24 cellular contexts compared by ENCODE assay signal in genomic region chr13:98879127-98879520, GRCh38.
DNase-seq lines count a peak whose midpoint lies in the region; ATAC-seq, FAIRE-seq and TF ChIP-seq lines count a peak whose summit lies in the region.
"Had no signal": no experiment of that assay in that cellular context is flagged by ENCODE, and none has a peak within 500 bp of the region (broad histone marks: within the 10 kb centered on the region; RNA-seq: fewer than 3 reads in every experiment).

No MANE protein-coding gene starts in this region.

- no peak overlapping the region for H3K4me3 ChIP-seq in CD4-positive, alpha-beta memory T cell (ENCODE audit: low read length in 2 of 2)
- H3K4me3 ChIP-seq in H1 (ENCODE audit: extremely low read depth in 1 of 4, insufficient read depth in 2 of 4, low read depth in 3 of 4, low read length in 4 of 4) = no peak overlapping the region
- H3K4me3 ChIP-seq: ascending aorta, prostate gland, spleen, thyroid gland had no signal

- H2BK20ac ChIP-seq in H1 (ENCODE audit: low read length) = no peak overlapping the region

- H3K4me2 ChIP-seq in H1 (ENCODE audit: insufficient read depth in 1 of 2, low read depth in 2 of 2, low read length in 2 of 2) = no peak overlapping the region

- DNase-seq in CD4-positive, alpha-beta memory T cell = no peak
- DNase-seq in NCI-H69 (lab: John Stamatoyannopoulos, UW) (peak; percentile 39), H1 (ENCODE audit: low read depth in 1 of 2, low spot score in 2 of 2) (no peak), omental fat pad (ENCODE audit: low spot score) (no peak), D721Med (ENCODE audit: insufficient read length, low spot score) (no peak), left colon (no peak)
- DNase-seq in natural killer cell treated with Interleukin-12 subunit alpha and Interleukin-12 subunit beta and Interleukin-15 and Interleukin-18, amount 100 ng/mL, for 72 hours (ENCODE audit: low spot score) = no peak
- DNase-seq: activated naive CD4-positive, alpha-beta T cell treated with Interleukin-2 at 50 U/mL for 16 hours; activated T-cell treated with anti-CD3 and anti-CD28 coated beads for 4 hours; Caco-2; EL; mesendoderm; NCI-H1105 treated with DMSO at 0.1 percent for 48 hours; NCI-H2107; NCI-H524; spleen; stimulated activated CD8-positive, alpha-beta memory T cell treated with anti-CD3 and anti-CD28 coated beads, Interleukin-4, amount 100 ng/mL, for 48 hours; T-helper 1 cell; thyroid gland had no signal

- POLR2A ChIA-PET in CD4-positive, alpha-beta memory T cell (lab: Charles Lee; ENCODE audit: partially characterized antibody) = no interaction called here
- POLR2A ChIA-PET in H1 (lab: Charles Lee; ENCODE audit: partially characterized antibody) = interaction anchor here (1.3 kb wide), 1 partner anchor 11 kb away, joined by 3 read pairs; no protein-coding TSS in a partner anchor

- CTCF ChIA-PET in CD4-positive, alpha-beta memory T cell (lab: Charles Lee; ENCODE audit: partially characterized antibody) = interaction anchor here (1.0 kb wide), 1 partner anchor 149 kb away, joined by 3 read pairs; no protein-coding TSS in a partner anchor
- CTCF ChIA-PET in H1 (lab: Charles Lee; ENCODE audit: partially characterized antibody) = interaction anchor here (0.7 to 10.1 kb wide), 9 partner anchors 11 to 157 kb away, joined by 3 to 71 read pairs (median 3); partner anchors contain the start of gene DOCK9

- H3K9me3 Mint-ChIP-seq in CD4-positive, alpha-beta memory T cell = peaks cover 0 to 4% (median 3%) of the 10 kb centered on the region in 8 donors
- H3K9me3 Mint-ChIP-seq in natural killer cell treated with Interleukin-12 subunit alpha and Interleukin-12 subunit beta and Interleukin-15 and Interleukin-18, amount 100 ng/mL, for 72 hours = no peaks in the 10 kb centered on the region

- no peak overlapping the region for H3K4ac ChIP-seq in H1 (replicated peaks; ENCODE audit: insufficient read length, low read depth, low read length)

- H3K56ac ChIP-seq in H1 (replicated peaks; ENCODE audit: insufficient read length, low read depth, low read length) = no peak overlapping the region

- H3K79me2 ChIP-seq in H1 (ENCODE audit: control insufficient read depth in 1 of 2, insufficient read depth in 2 of 2, low read length in 2 of 2) = no peaks in the 10 kb centered on the region

- TF ChIP-seq CTCF in H1 (IDR thresholded peaks at IDR 0.05; ENCODE audit: control extremely low read depth in 1 of 3, insufficient read depth in 1 of 3, low read depth in 1 of 3, low read length in 3 of 3) (peak in 2 of 3 experiments; percentile 12 to 36; a peak in 2 of 4 replicates), omental fat pad (IDR thresholded peaks at IDR 0.05) (no peak), D721Med (IDR thresholded peaks at IDR 0.05; ENCODE audit: insufficient read depth, missing control alignments) (no peak)

- H2BK5ac ChIP-seq in H1 (ENCODE audit: low read depth, low read length) = no peak overlapping the region

- peaks cover 0 to 19% (median 9%) of the 10 kb centered on the region in 4 donors for H3K4me1 Mint-ChIP-seq in CD4-positive, alpha-beta memory T cell
- H3K4me1 Mint-ChIP-seq in natural killer cell treated with Interleukin-12 subunit alpha and Interleukin-12 subunit beta and Interleukin-15 and Interleukin-18, amount 100 ng/mL, for 72 hours (ENCODE audit: low read depth in 2 of 2) = peaks cover 6 to 8% of the 10 kb centered on the region in 2 donors

- no peak for TF ChIP-seq EP300 in H1 (IDR thresholded peaks at IDR 0.05; ENCODE audit: borderline replicate concordance in 1 of 2, low read depth in 2 of 2, low read length in 2 of 2)

- H3K23me2 ChIP-seq in H1 (ENCODE audit: low read depth, low read length) = no peaks in the 10 kb centered on the region

- H3K27me3 ChIP-seq in CD4-positive, alpha-beta memory T cell (ENCODE audit: insufficient read depth, low read length) = no peaks in the 10 kb centered on the region
- no peaks in the 10 kb centered on the region for H3K27me3 ChIP-seq in H1 (replicated peaks in 1 of 4; ENCODE audit: control insufficient read depth in 3 of 4, extremely low read depth in 1 of 4, insufficient read depth in 3 of 4, low read length in 3 of 4)
- H3K27me3 ChIP-seq: ascending aorta, spleen, thyroid gland had no signal

- no peak overlapping the region for H3K4me3 Mint-ChIP-seq in CD4-positive, alpha-beta memory T cell
- no peak overlapping the region for H3K4me3 Mint-ChIP-seq in natural killer cell treated with Interleukin-12 subunit alpha and Interleukin-12 subunit beta and Interleukin-15 and Interleukin-18, amount 100 ng/mL, for 72 hours

- WGBS in H1 (ENCODE audit: extremely low coverage in 1 of 2, insufficient coverage in 1 of 2, insufficient read length in 1 of 2, insufficient replicate concordance in 2 of 2, low coverage in 1 of 2, low lambda C conversion rate in 2 of 2, missing lambda C conversion rate in 1 of 2), 2 experiments = 82% methylated on average over 4 of the region's 4 CpGs; no CpG with 5 or more reads in 1 of the 2 experiments

- no peak overlapping the region for H4K91ac ChIP-seq in H1 (replicated peaks; ENCODE audit: insufficient read length, low read length)

- H3K36me3 Mint-ChIP-seq in CD4-positive, alpha-beta memory T cell = peaks cover 92 to 95% of the 10 kb centered on the region in 2 donors
- peaks cover 28% of the 10 kb centered on the region for H3K36me3 Mint-ChIP-seq in natural killer cell treated with Interleukin-12 subunit alpha and Interleukin-12 subunit beta and Interleukin-15 and Interleukin-18, amount 100 ng/mL, for 72 hours

- intact Hi-C loops in CD4-positive, alpha-beta memory T cell (cut with micrococcal nuclease) = no loop called here
- intact Hi-C loops in left colon (cut with DNase I, micrococcal nuclease) = no loop called here

- FAIRE-seq in H1 (lab: Jason Lieb, UNC) (no peak), D721Med (lab: Jason Lieb, UNC) (no peak)
- FAIRE-seq: colon, HTR-8/SVneo had no signal

- ATAC-seq in omental fat pad (ENCODE audit: low FRiP score) (peak; percentile 8), GM21367 (IDR thresholded peaks at IDR 0.05; ENCODE audit: unreplicated experiment) (no peak), left colon (no peak)
- ATAC-seq in natural killer cell treated with Interleukin-12 subunit alpha and Interleukin-12 subunit beta and Interleukin-15 and Interleukin-18, amount 100 ng/mL, for 72 hours = no peak

- H3K4me1 ChIP-seq in CD4-positive, alpha-beta memory T cell (ENCODE audit: insufficient read depth, low read length) = peaks cover 11% of the 10 kb centered on the region
- H3K4me1 ChIP-seq in H1 (replicated peaks in 1 of 4; ENCODE audit: control insufficient read depth in 3 of 4, insufficient read depth in 4 of 4, low read length in 3 of 4) = peaks cover 2 to 14% (median 13%) of the 10 kb centered on the region in 4 experiments; a peak in 5 of 7 replicates
- H3K4me1 ChIP-seq: ascending aorta, Caco-2, prostate gland, spleen, thyroid gland had no signal

- TF ChIP-seq RAD21 in H1 (IDR thresholded peaks at IDR 0.05 in 1 of 2, conservative IDR thresholded peaks at IDR 0.05 in 1 of 2; ENCODE audit: low read depth in 2 of 2, low read length in 2 of 2) = peak; percentile 18 to 36; a peak in 2 of 4 replicates

- no peaks in the 10 kb centered on the region for H3K9me3 ChIP-seq in CD4-positive, alpha-beta memory T cell (ENCODE audit: control insufficient read depth in 1 of 2, low read length in 2 of 2)
- H3K9me3 ChIP-seq in H1 (ENCODE audit: insufficient read depth in 2 of 2, low read depth in 1 of 2, low read length in 1 of 2) = no peaks in the 10 kb centered on the region
- H3K9me3 ChIP-seq: ascending aorta, Caco-2, prostate gland, thyroid gland had no signal

- peak overlapping the region in 5 of 7 donors; percentile 47 to 80 (median 61) for H3K27ac Mint-ChIP-seq in CD4-positive, alpha-beta memory T cell
- no peak overlapping the region for H3K27ac Mint-ChIP-seq in natural killer cell treated with Interleukin-12 subunit alpha and Interleukin-12 subunit beta and Interleukin-15 and Interleukin-18, amount 100 ng/mL, for 72 hours

- no peak overlapping the region for H4K5ac ChIP-seq in H1 (ENCODE audit: insufficient read length, low read depth, low read length)

- H3K79me1 ChIP-seq in H1 (ENCODE audit: low read depth, low read length) = no peaks in the 10 kb centered on the region

- H3K36me3 ChIP-seq in CD4-positive, alpha-beta memory T cell (ENCODE audit: insufficient read depth, low read length) = peaks cover 72% of the 10 kb centered on the region
- peaks cover 0 to 4% (median 2%) of the 10 kb centered on the region in 4 experiments; a peak in 2 of 8 replicates for H3K36me3 ChIP-seq in H1 (ENCODE audit: control insufficient read depth in 2 of 4, insufficient read depth in 4 of 4, low read length in 3 of 4)
- H3K36me3 ChIP-seq: prostate gland had no signal

- no peak overlapping the region for H3K18ac ChIP-seq in H1 (ENCODE audit: extremely low read depth, low read length)

- no peak overlapping the region for H2AK5ac ChIP-seq in H1 (ENCODE audit: low read depth, low read length)

- no peak overlapping the region for H4K8ac ChIP-seq in H1 (ENCODE audit: extremely low read depth, insufficient read depth, low read length)

- no peaks in the 10 kb centered on the region for H4K20me1 ChIP-seq in H1 (replicated peaks in 1 of 2; ENCODE audit: control insufficient read depth in 1 of 2, insufficient read depth in 2 of 2, low read length in 2 of 2)

- H2AFZ ChIP-seq in H1 (ENCODE audit: low read length) = no peak overlapping the region

- no peak overlapping the region for H3K23ac ChIP-seq in H1 (ENCODE audit: insufficient read length)

- no peak overlapping the region; the same call in 1 of the 2 replicates for H2BK12ac ChIP-seq in H1 (ENCODE audit: low read depth, low read length)

- H3K27me3 Mint-ChIP-seq in CD4-positive, alpha-beta memory T cell = no peaks in the 10 kb centered on the region
- H3K27me3 Mint-ChIP-seq in natural killer cell treated with Interleukin-12 subunit alpha and Interleukin-12 subunit beta and Interleukin-15 and Interleukin-18, amount 100 ng/mL, for 72 hours = no peaks in the 10 kb centered on the region

- no peak overlapping the region for H3K27ac ChIP-seq in CD4-positive, alpha-beta memory T cell (ENCODE audit: low read depth, low read length)
- H3K27ac ChIP-seq in H1 (ENCODE audit: low read depth, low read length) = no peak overlapping the region
- H3K27ac ChIP-seq: prostate gland, spleen, thyroid gland had no signal

- H2BK15ac ChIP-seq in H1 (ENCODE audit: low read length) = no peak overlapping the region

- no peak overlapping the region for H2BK120ac ChIP-seq in H1 (replicated peaks; ENCODE audit: low read depth, low read length)

- TF ChIP-seq POLR2A in H1 (IDR thresholded peaks at IDR 0.05; ENCODE audit: control extremely low read depth in 1 of 2, low read depth in 2 of 2, low read length in 2 of 2) = no peak

- H3K14ac ChIP-seq in H1 (ENCODE audit: insufficient read length) = no peak overlapping the region

- no peak overlapping the region for H3K9ac ChIP-seq in H1 (replicated peaks in 1 of 4; ENCODE audit: extremely low read depth in 1 of 4, low read depth in 3 of 4, low read length in 3 of 4)

TF ChIP-seq in H1, 55 proteins besides CTCF, POLR2A, EP300 and RAD21 (continues in another document):
- no peak for TF ChIP-seq POU5F1 (IDR thresholded peaks at IDR 0.05; ENCODE audit: low read depth, low read length)
- no peak for TF ChIP-seq ZNF274 (IDR thresholded peaks at IDR 0.05; ENCODE audit: borderline replicate concordance, extremely low read depth, low read length)

Comparison
In these comparisons a context has a peak if more than half of its experiments do, and no peak if none do; other contexts are left out.
1. H3K27ac Mint-ChIP-seq: peak in CD4-positive, alpha-beta memory T cell (5 of 7); none in natural killer cell treated with Interleukin-12 subunit alpha and Interleukin-12 subunit beta and Interleukin-15 and Interleukin-18, amount 100 ng/mL, for 72 hours (0 of 2).
2. CTCF ChIP-seq: peak in H1 (2 of 3); none in omental fat pad (0 of 3) and D721Med (single experiment).